Comparison of ENCODE assay signal across 1 cellular context in the genomic region with DNA sequence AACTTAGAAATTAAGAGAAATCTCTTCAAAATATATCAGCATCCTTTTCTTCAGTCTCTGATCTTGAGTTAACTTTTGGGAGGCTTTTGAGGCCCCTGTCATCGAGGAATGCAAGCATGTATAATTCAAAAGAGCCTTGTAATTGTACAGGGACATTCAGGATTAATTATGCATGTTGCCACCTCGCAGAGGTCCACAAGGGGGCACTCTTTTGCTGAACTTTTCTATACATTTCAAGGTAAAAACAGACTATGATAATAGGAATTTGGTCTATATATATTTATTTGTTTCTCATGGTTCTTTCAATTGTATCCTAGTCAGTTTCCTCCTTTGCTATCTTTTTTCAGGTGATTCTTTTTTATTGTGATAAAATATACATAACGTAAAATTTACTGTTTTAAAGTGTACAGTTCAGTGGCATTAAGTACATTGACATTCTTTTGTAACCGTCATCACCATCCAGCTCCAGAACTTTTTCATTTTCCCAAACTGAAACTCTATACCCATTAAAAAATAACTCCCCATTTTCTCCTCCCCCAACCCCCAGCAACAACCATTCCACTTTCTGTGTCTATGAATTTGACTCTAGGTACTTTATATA.
TF ChIP-seq lines count a peak whose summit lies in the region.

No MANE protein-coding gene starts in this region.

TF ChIP-seq in endothelial cell of umbilical vein, 7 proteins besides CTCF, POLR2A, EP300 and RAD21 (continued from another document):
- TF ChIP-seq, protein P1, sequence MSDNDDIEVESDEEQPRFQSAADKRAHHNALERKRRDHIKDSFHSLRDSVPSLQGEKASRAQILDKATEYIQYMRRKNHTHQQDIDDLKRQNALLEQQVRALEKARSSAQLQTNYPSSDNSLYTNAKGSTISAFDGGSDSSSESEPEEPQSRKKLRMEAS (IDR thresholded peaks at IDR 0.05; ENCODE audit: insufficient read depth, insufficient read length), result no peak
- TF ChIP-seq GATA2 (IDR thresholded peaks at IDR 0.05; ENCODE audit: insufficient read depth, insufficient read length, low read depth, low read length), result no peak
